ENCODE assay signal across 9 cellular contexts in genomic region chr11:58900479-58901420, GRCh38.
DNase-seq lines count a peak whose midpoint lies in the region; ATAC-seq lines count a peak whose summit lies in the region.
"Had no signal": no experiment of that assay in that cellular context is flagged by ENCODE, and none has a peak within 500 bp of the region (broad histone marks: within the 10 kb centered on the region; RNA-seq: fewer than 3 reads in every experiment).

No MANE protein-coding gene starts in this region.

- H3K9me3 ChIP-seq in HAP-1, result no peaks in the 10 kb centered on the region

- no peaks in the 10 kb centered on the region for H3K4me1 ChIP-seq in HAP-1

- ATAC-seq in GM18861 (IDR thresholded peaks at IDR 0.05; ENCODE audit: unreplicated experiment), result no peak

- no peaks in the 10 kb centered on the region for H3K27me3 ChIP-seq in HAP-1 (ENCODE audit: low read depth)

- in situ Hi-C loops in HAP-1 (cut with MboI; ENCODE audit: low sequenced_read_pairs), result loop anchor here (10.0 kb wide), 1 partner anchor 226 kb away; no protein-coding TSS in a partner anchor

- no peak overlapping the region for H3K4me3 ChIP-seq in HAP-1
- H3K4me3 ChIP-seq: BLaER1 treated with 17β-estradiol and CSF1 and Interleukin-3, amounts not matched to agents 10 nM and 100 nM had no signal

- peak; percentile 20 for DNase-seq in NCI-H146 (lab: John Stamatoyannopoulos, UW)
- DNase-seq in NCI-H146 treated with DMSO at 0.1 percent for 48 hours (lab: John Stamatoyannopoulos, UW; ENCODE audit: unreplicated experiment), result no peak
- peak; percentile 74 to 89 for DNase-seq in HAP-1 (ENCODE audit: low spot score in 2 of 2)
- DNase-seq in NCI-H748 (lab: John Stamatoyannopoulos, UW; ENCODE audit: unreplicated experiment), result peak; percentile 89
- peak; percentile 80 for DNase-seq in brain pericyte (ENCODE audit: low read depth, low spot score)
- DNase-seq in iris pigment epithelial cell (ENCODE audit: low read depth), result peak; percentile 90
- DNase-seq in stimulated activated CD4-positive, alpha-beta T cell treated with anti-CD3 and anti-CD28 coated beads, Interleukin-4, amount 100 ng/mL, for 48 hours (ENCODE audit: low read depth in 2 of 2), result peak; percentile 23 to 46

- no peaks in the 10 kb centered on the region for H3K36me3 ChIP-seq in HAP-1 (replicated peaks)
- H3K36me3 ChIP-seq: BLaER1 treated with 17β-estradiol and CSF1 and Interleukin-3, amounts not matched to agents 10 nM and 100 nM had no signal
